26 cellular contexts compared by ENCODE assay signal in genomic region chr18:7454429-7454828, GRCh38.
DNase-seq lines count a peak whose midpoint lies in the region; ATAC-seq, FAIRE-seq and TF ChIP-seq lines count a peak whose summit lies in the region.
"Had no signal": no experiment of that assay in that cellular context is flagged by ENCODE, and none has a peak within 500 bp of the region (broad histone marks: within the 10 kb centered on the region; RNA-seq: fewer than 3 reads in every experiment).

No MANE protein-coding gene starts in this region.

- H3K9ac ChIP-seq in endodermal cell (ENCODE audit: extremely low read depth, low read length, poor library complexity, severe bottlenecking) = no peak overlapping the region
- no peak overlapping the region for H3K9ac ChIP-seq in mesendoderm (ENCODE audit: low read length)
- H3K9ac ChIP-seq: BLaER1 had no signal

- no peak overlapping the region for H4K5ac ChIP-seq in mesendoderm (ENCODE audit: low read length)

- H2BK5ac ChIP-seq in mesendoderm (ENCODE audit: low read length) = no peak overlapping the region

- H3K4ac ChIP-seq in mesendoderm (ENCODE audit: low read depth, low read length) = no peak overlapping the region

- intact Hi-C loops in pancreas (cut with DNase I) = no loop called here

- no peak overlapping the region for H2AK5ac ChIP-seq in mesendoderm (ENCODE audit: low read length)

- H3K4me3 ChIP-seq in endodermal cell (ENCODE audit: low read length) = no peak overlapping the region
- H3K4me3 ChIP-seq in mesendoderm (ENCODE audit: low read length) = no peak overlapping the region
- H3K4me3 ChIP-seq in pancreas = no peak overlapping the region
- H3K4me3 ChIP-seq: BLaER1, GM12878 had no signal

- no peaks in the 10 kb centered on the region for H3K36me3 Mint-ChIP-seq in endodermal cell (ENCODE audit: low read depth)
- no peaks in the 10 kb centered on the region for H3K36me3 Mint-ChIP-seq in osteocyte (ENCODE audit: unreplicated experiment)
- no peaks in the 10 kb centered on the region for H3K36me3 Mint-ChIP-seq in activated naive CD4-positive, alpha-beta T cell treated with anti-CD3 and anti-CD28 coated beads, Interleukin-2, amount 50 U/mL, for 72 hours
- H3K36me3 Mint-ChIP-seq: CD14-positive monocyte; CD4-positive, alpha-beta memory T cell; CD4-positive, CD25-positive, alpha-beta regulatory T cell; CD8-positive, alpha-beta memory T cell had no signal

- no peak overlapping the region for H4K8ac ChIP-seq in mesendoderm (ENCODE audit: low read depth, low read length)

- no peaks in the 10 kb centered on the region for H3K4me1 ChIP-seq in endodermal cell (ENCODE audit: control insufficient read depth, insufficient read depth, low read length)
- no peaks in the 10 kb centered on the region for H3K4me1 ChIP-seq in mesendoderm (ENCODE audit: control insufficient read depth, low read depth, low read length)
- no peaks in the 10 kb centered on the region for H3K4me1 ChIP-seq in pancreas
- H3K4me1 ChIP-seq: BE2C, BLaER1 had no signal

- WGBS in endodermal cell (ENCODE audit: insufficient coverage in 1 of 2, insufficient read length in 1 of 2), 2 experiments = 88% methylated on average over 6 of the region's 6 CpGs
- no CpG with 5 or more reads among the region's 6 CpGs for WGBS in mesendoderm (ENCODE audit: extremely low coverage, insufficient coverage, low lambda C conversion rate)
- 69 to 74% methylated on average over 6 of the region's 6 CpGs for WGBS in pancreas, 2 donors

- FAIRE-seq in pancreas (lab: Jason Lieb, UNC) = no peak
- FAIRE-seq: A204.1, GM12878, GM12892, GM18507 had no signal

- H3K4me3 Mint-ChIP-seq in endodermal cell (no peak overlapping the region), osteocyte (ENCODE audit: unreplicated experiment) (no peak overlapping the region)
- H3K4me3 Mint-ChIP-seq: CD14-positive monocyte; CD4-positive, CD25-positive, alpha-beta regulatory T cell; CD8-positive, alpha-beta memory T cell had no signal

- H2BK15ac ChIP-seq in mesendoderm (replicated peaks; ENCODE audit: low read depth) = no peak overlapping the region

- H2BK120ac ChIP-seq in mesendoderm (ENCODE audit: low read depth, low read length) = no peak overlapping the region

- H3K18ac ChIP-seq in mesendoderm (ENCODE audit: low read length) = no peak overlapping the region

- TF ChIP-seq CTCF in endodermal cell (conservative IDR thresholded peaks at IDR 0.05) (peak; percentile 32), osteocyte (IDR thresholded peaks at IDR 0.05) (no peak), pancreas (IDR thresholded peaks at IDR 0.05) (no peak)

- no peak for ATAC-seq in activated naive CD4-positive, alpha-beta T cell treated with anti-CD3 and anti-CD28 coated beads, Interleukin-2, amount 50 U/mL, for 72 hours
- no peak for ATAC-seq in pancreas
- ATAC-seq: GM12878 had no signal

- no peaks in the 10 kb centered on the region for H3K79me2 ChIP-seq in mesendoderm (ENCODE audit: control insufficient read depth, insufficient read depth, low read length)

- H3K4me2 ChIP-seq in mesendoderm (ENCODE audit: low read length) = no peak overlapping the region
- H3K4me2 ChIP-seq: BLaER1 had no signal

- H3K4me1 Mint-ChIP-seq in endodermal cell (no peaks in the 10 kb centered on the region), osteocyte (ENCODE audit: unreplicated experiment) (no peaks in the 10 kb centered on the region)
- H3K4me1 Mint-ChIP-seq: CD14-positive monocyte; CD4-positive, alpha-beta memory T cell; CD4-positive, CD25-positive, alpha-beta regulatory T cell; CD8-positive, alpha-beta memory T cell had no signal

- H3K27me3 ChIP-seq in endodermal cell (ENCODE audit: control insufficient read depth, insufficient read depth, low read length, poor library complexity, severe bottlenecking) (no peaks in the 10 kb centered on the region), mesendoderm (ENCODE audit: insufficient read depth, low read length, poor library complexity) (no peaks in the 10 kb centered on the region), pancreas (no peaks in the 10 kb centered on the region)
- H3K27me3 ChIP-seq: BE2C, BLaER1 had no signal

- H3K9me3 Mint-ChIP-seq in endodermal cell (no peaks in the 10 kb centered on the region), osteocyte (ENCODE audit: unreplicated experiment) (no peaks in the 10 kb centered on the region)
- H3K9me3 Mint-ChIP-seq in activated naive CD4-positive, alpha-beta T cell treated with anti-CD3 and anti-CD28 coated beads, Interleukin-2, amount 50 U/mL, for 72 hours = peaks cover 0 to 9% of the 10 kb centered on the region in 2 donors

- H3K27ac Mint-ChIP-seq in endodermal cell (no peak overlapping the region), osteocyte (ENCODE audit: unreplicated experiment) (no peak overlapping the region)
- H3K27ac Mint-ChIP-seq in activated naive CD4-positive, alpha-beta T cell treated with anti-CD3 and anti-CD28 coated beads, Interleukin-2, amount 50 U/mL, for 72 hours = no peak overlapping the region
- H3K27ac Mint-ChIP-seq: CD14-positive monocyte; CD4-positive, alpha-beta memory T cell; CD4-positive, CD25-positive, alpha-beta regulatory T cell; CD8-positive, alpha-beta memory T cell had no signal

- no peak overlapping the region for H3K23ac ChIP-seq in mesendoderm (ENCODE audit: low read length)

- H3K9me3 ChIP-seq in endodermal cell (ENCODE audit: control insufficient read depth, low read length) (no peaks in the 10 kb centered on the region), pancreas (no peaks in the 10 kb centered on the region)
- H3K9me3 ChIP-seq: BE2C, BLaER1 had no signal

- H3K27me3 Mint-ChIP-seq in endodermal cell (ENCODE audit: insufficient read depth) (peaks cover 2% of the 10 kb centered on the region), osteocyte (ENCODE audit: unreplicated experiment) (peaks cover 42% of the 10 kb centered on the region)
- H3K27me3 Mint-ChIP-seq: CD4-positive, alpha-beta memory T cell; CD4-positive, CD25-positive, alpha-beta regulatory T cell; CD8-positive, alpha-beta memory T cell had no signal

- DNase-seq in endodermal cell = peak; percentile 56
- peak; percentile 11 for DNase-seq in mesendoderm
- DNase-seq in osteocyte (ENCODE audit: extremely low spot score, unreplicated experiment) = peak; percentile 38
- no peak for DNase-seq in activated naive CD4-positive, alpha-beta T cell treated with anti-CD3 and anti-CD28 coated beads, Interleukin-2, amount 50 U/mL, for 72 hours (ENCODE audit: low spot score in 2 of 2)
- no peak for DNase-seq in pancreas
- DNase-seq: 8988T; ACHN; BE2C; C1 segment of cervical spinal cord; CD4-positive, alpha-beta memory T cell; CD4-positive, CD25-positive, alpha-beta regulatory T cell; CD8-positive, alpha-beta memory T cell; COR-L47; DMS 273 treated with DMSO at 0.1 percent for 48 hours; DMS153; DMS53; DMS79; DND-41; EL; GDM1 had no signal

- H3K27ac ChIP-seq in endodermal cell (ENCODE audit: low read depth, low read length) = no peak overlapping the region
- no peak overlapping the region for H3K27ac ChIP-seq in mesendoderm (ENCODE audit: low read depth, low read length)
- H3K27ac ChIP-seq in pancreas = no peak overlapping the region
- H3K27ac ChIP-seq: BLaER1 had no signal

- no peaks in the 10 kb centered on the region for H3K79me1 ChIP-seq in mesendoderm (ENCODE audit: low read length)

- H3K36me3 ChIP-seq in endodermal cell (ENCODE audit: control insufficient read depth, insufficient read depth, low read length) (no peaks in the 10 kb centered on the region), mesendoderm (ENCODE audit: control insufficient read depth, insufficient read depth, low read length) (no peaks in the 10 kb centered on the region), pancreas (no peaks in the 10 kb centered on the region)
- H3K36me3 ChIP-seq: BE2C, BLaER1 had no signal

- no peak overlapping the region for H3K56ac ChIP-seq in mesendoderm (ENCODE audit: low read length)

Comparison
In these comparisons a context has a peak if more than half of its experiments do, and no peak if none do; other contexts are left out.
1. DNase-seq: peak in endodermal cell (single experiment), mesendoderm (single experiment) and osteocyte (single experiment); none in activated naive CD4-positive, alpha-beta T cell treated with anti-CD3 and anti-CD28 coated beads, Interleukin-2, amount 50 U/mL, for 72 hours (0 of 2) and pancreas (0 of 6).